In genomic region chrX:106726485-106727437, GRCh38 we compare ENCODE assay signal across 1 cellular context.
TF ChIP-seq lines count a peak whose summit lies in the region.

A gene with protein sequence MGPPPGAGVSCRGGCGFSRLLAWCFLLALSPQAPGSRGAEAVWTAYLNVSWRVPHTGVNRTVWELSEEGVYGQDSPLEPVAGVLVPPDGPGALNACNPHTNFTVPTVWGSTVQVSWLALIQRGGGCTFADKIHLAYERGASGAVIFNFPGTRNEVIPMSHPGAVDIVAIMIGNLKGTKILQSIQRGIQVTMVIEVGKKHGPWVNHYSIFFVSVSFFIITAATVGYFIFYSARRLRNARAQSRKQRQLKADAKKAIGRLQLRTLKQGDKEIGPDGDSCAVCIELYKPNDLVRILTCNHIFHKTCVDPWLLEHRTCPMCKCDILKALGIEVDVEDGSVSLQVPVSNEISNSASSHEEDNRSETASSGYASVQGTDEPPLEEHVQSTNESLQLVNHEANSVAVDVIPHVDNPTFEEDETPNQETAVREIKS (plus strand): TSS chrX:106726701. CDS start chrX:106726914, 213 bp downstream.

TF ChIP-seq in HepG2, 621 proteins besides CTCF, POLR2A, EP300 and RAD21 (continued from another document and continues in another):
- TF ChIP-seq SNAPC4 (CRISPR knock-in tag; IDR thresholded peaks at IDR 0.05) (no peak), AHR (CRISPR knock-in tag; IDR thresholded peaks at IDR 0.05) (no peak), SNAI1 (CRISPR knock-in tag; IDR thresholded peaks at IDR 0.05; ENCODE audit: borderline replicate concordance) (no peak), ZFP36 (IDR thresholded peaks at IDR 0.05; ENCODE audit: borderline replicate concordance, low read depth, low read length, partially characterized antibody) (no peak), ZNF329 (CRISPR knock-in tag; IDR thresholded peaks at IDR 0.05; ENCODE audit: low read depth) (no peak), THYN1 (CRISPR knock-in tag; IDR thresholded peaks at IDR 0.05; ENCODE audit: borderline replicate concordance, low read depth) (no peak), CERS6 (CRISPR knock-in tag; IDR thresholded peaks at IDR 0.05) (no peak), GMEB1 (CRISPR knock-in tag; IDR thresholded peaks at IDR 0.05; ENCODE audit: borderline replicate concordance) (peak; percentile 10; the same call in 1 of the 2 replicates), JUN (CRISPR knock-in tag; IDR thresholded peaks at IDR 0.05) (no peak), ZNF501 (CRISPR knock-in tag; IDR thresholded peaks at IDR 0.05) (peak; percentile 29; the same call in 1 of the 2 replicates), POLR2G (IDR thresholded peaks at IDR 0.05; ENCODE audit: low read depth, low read length) (peak; percentile 84), ZNF564 (CRISPR knock-in tag; IDR thresholded peaks at IDR 0.05) (no peak; the same call in 1 of the 2 replicates), ZNF770 (CRISPR knock-in tag; IDR thresholded peaks at IDR 0.05) (no peak), TOE1 (CRISPR knock-in tag; IDR thresholded peaks at IDR 0.05) (no peak), HES4 (CRISPR knock-in tag; IDR thresholded peaks at IDR 0.05; ENCODE audit: borderline replicate concordance) (no peak), HDAC6 (IDR thresholded peaks at IDR 0.05; ENCODE audit: low read depth, low read length) (no peak), ZFP62 (CRISPR knock-in tag; IDR thresholded peaks at IDR 0.05) (no peak), MTA1 (CRISPR knock-in tag; IDR thresholded peaks at IDR 0.05; ENCODE audit: borderline replicate concordance) (no peak), CC2D1A (CRISPR knock-in tag; IDR thresholded peaks at IDR 0.05) (no peak), ISL2 (CRISPR knock-in tag; IDR thresholded peaks at IDR 0.05) (peak; percentile 39; the same call in 1 of the 2 replicates), ZNF558 (CRISPR knock-in tag; IDR thresholded peaks at IDR 0.05; ENCODE audit: borderline replicate concordance) (no peak), ZNF282 (IDR thresholded peaks at IDR 0.05; ENCODE audit: partially characterized antibody) (no peak), HMGA1 (CRISPR knock-in tag; conservative IDR thresholded peaks at IDR 0.05) (no peak), ZNF598 (CRISPR knock-in tag; IDR thresholded peaks at IDR 0.05; ENCODE audit: borderline replicate concordance) (no peak), ZBTB1 (CRISPR knock-in tag; IDR thresholded peaks at IDR 0.05; ENCODE audit: borderline replicate concordance) (no peak), SP140L (CRISPR knock-in tag; IDR thresholded peaks at IDR 0.05; ENCODE audit: borderline replicate concordance) (no peak), IKZF1 (IDR thresholded peaks at IDR 0.05) (no peak), ZIK1 (CRISPR knock-in tag; IDR thresholded peaks at IDR 0.05; ENCODE audit: borderline replicate concordance, low read depth) (no peak), ZNF160 (CRISPR knock-in tag; IDR thresholded peaks at IDR 0.05) (no peak), SKI (IDR thresholded peaks at IDR 0.05; ENCODE audit: partially characterized antibody) (no peak), ZNF34 (CRISPR knock-in tag; IDR thresholded peaks at IDR 0.05; ENCODE audit: borderline replicate concordance) (no peak), PRPF4 (IDR thresholded peaks at IDR 0.05; ENCODE audit: low read depth, low read length, poor library complexity, severe bottlenecking) (no peak), AKAP8 (CRISPR knock-in tag; IDR thresholded peaks at IDR 0.05) (no peak), CAMTA2 (CRISPR knock-in tag; IDR thresholded peaks at IDR 0.05; ENCODE audit: borderline replicate concordance) (no peak), ZNF687 (CRISPR knock-in tag; IDR thresholded peaks at IDR 0.05) (peak; percentile 82), MAFG (CRISPR knock-in tag; IDR thresholded peaks at IDR 0.05) (no peak), ZNF619 (CRISPR knock-in tag; IDR thresholded peaks at IDR 0.05) (no peak), ESRRA (CRISPR knock-in tag; IDR thresholded peaks at IDR 0.05; ENCODE audit: low read depth) (no peak), SRSF1 (optimal IDR thresholded peaks at IDR 0.05; ENCODE audit: low read depth, low read length) (no peak)
- TF ChIP-seq, protein P1, sequence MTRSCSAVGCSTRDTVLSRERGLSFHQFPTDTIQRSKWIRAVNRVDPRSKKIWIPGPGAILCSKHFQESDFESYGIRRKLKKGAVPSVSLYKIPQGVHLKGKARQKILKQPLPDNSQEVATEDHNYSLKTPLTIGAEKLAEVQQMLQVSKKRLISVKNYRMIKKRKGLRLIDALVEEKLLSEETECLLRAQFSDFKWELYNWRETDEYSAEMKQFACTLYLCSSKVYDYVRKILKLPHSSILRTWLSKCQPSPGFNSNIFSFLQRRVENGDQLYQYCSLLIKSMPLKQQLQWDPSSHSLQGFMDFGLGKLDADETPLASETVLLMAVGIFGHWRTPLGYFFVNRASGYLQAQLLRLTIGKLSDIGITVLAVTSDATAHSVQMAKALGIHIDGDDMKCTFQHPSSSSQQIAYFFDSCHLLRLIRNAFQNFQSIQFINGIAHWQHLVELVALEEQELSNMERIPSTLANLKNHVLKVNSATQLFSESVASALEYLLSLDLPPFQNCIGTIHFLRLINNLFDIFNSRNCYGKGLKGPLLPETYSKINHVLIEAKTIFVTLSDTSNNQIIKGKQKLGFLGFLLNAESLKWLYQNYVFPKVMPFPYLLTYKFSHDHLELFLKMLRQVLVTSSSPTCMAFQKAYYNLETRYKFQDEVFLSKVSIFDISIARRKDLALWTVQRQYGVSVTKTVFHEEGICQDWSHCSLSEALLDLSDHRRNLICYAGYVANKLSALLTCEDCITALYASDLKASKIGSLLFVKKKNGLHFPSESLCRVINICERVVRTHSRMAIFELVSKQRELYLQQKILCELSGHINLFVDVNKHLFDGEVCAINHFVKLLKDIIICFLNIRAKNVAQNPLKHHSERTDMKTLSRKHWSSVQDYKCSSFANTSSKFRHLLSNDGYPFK (CRISPR knock-in tag; IDR thresholded peaks at IDR 0.05; ENCODE audit: borderline replicate concordance): no peak
- TF ChIP-seq, protein P2, sequence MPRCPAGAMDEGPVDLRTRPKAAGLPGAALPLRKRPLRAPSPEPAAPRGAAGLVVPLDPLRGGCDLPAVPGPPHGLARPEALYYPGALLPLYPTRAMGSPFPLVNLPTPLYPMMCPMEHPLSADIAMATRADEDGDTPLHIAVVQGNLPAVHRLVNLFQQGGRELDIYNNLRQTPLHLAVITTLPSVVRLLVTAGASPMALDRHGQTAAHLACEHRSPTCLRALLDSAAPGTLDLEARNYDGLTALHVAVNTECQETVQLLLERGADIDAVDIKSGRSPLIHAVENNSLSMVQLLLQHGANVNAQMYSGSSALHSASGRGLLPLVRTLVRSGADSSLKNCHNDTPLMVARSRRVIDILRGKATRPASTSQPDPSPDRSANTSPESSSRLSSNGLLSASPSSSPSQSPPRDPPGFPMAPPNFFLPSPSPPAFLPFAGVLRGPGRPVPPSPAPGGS (CRISPR knock-in tag; IDR thresholded peaks at IDR 0.05): no peak
- TF ChIP-seq, protein P3, sequence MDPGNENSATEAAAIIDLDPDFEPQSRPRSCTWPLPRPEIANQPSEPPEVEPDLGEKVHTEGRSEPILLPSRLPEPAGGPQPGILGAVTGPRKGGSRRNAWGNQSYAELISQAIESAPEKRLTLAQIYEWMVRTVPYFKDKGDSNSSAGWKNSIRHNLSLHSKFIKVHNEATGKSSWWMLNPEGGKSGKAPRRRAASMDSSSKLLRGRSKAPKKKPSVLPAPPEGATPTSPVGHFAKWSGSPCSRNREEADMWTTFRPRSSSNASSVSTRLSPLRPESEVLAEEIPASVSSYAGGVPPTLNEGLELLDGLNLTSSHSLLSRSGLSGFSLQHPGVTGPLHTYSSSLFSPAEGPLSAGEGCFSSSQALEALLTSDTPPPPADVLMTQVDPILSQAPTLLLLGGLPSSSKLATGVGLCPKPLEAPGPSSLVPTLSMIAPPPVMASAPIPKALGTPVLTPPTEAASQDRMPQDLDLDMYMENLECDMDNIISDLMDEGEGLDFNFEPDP (CRISPR knock-in tag; conservative IDR thresholded peaks at IDR 0.05): 0 out of 2 replicates have a peak, but pooled peaks have one; percentile 39
